Comparison of ENCODE assay signal across 10 cellular contexts in genomic region chr12:116879509-116880212, GRCh38.
DNase-seq lines count a peak whose midpoint lies in the region; ATAC-seq, FAIRE-seq and TF ChIP-seq lines count a peak whose summit lies in the region.
"Had no signal": no experiment of that assay in that cellular context is flagged by ENCODE, and none has a peak within 500 bp of the region (broad histone marks: within the 10 kb centered on the region; RNA-seq: fewer than 3 reads in every experiment).

No MANE protein-coding gene starts in this region.

- H3K27me3 ChIP-seq in NT2/D1 (ENCODE audit: insufficient read depth, insufficient read length), result peaks cover 85% of the 10 kb centered on the region
- no peaks in the 10 kb centered on the region for H3K27me3 ChIP-seq in endocrine pancreas (ENCODE audit: control insufficient read depth, insufficient read depth, low read length)
- peaks cover 28% of the 10 kb centered on the region for H3K27me3 ChIP-seq in rectal smooth muscle tissue (ENCODE audit: control insufficient read depth, insufficient read depth, low read length)

- H3K4me1 ChIP-seq in NT2/D1 (ENCODE audit: insufficient read depth, insufficient read length) (peaks cover 3% of the 10 kb centered on the region), endocrine pancreas (ENCODE audit: control insufficient read depth, insufficient read depth, low read length) (no peaks in the 10 kb centered on the region), rectal smooth muscle tissue (ENCODE audit: control insufficient read depth, insufficient read depth, low read length) (peaks cover 6% of the 10 kb centered on the region)

- H3K36me3 ChIP-seq in NT2/D1 (ENCODE audit: insufficient read depth, insufficient read length, low read length) (no peaks in the 10 kb centered on the region), endocrine pancreas (ENCODE audit: control insufficient read depth, insufficient read depth, low read length) (no peaks in the 10 kb centered on the region), rectal smooth muscle tissue (ENCODE audit: control insufficient read depth, insufficient read depth, low read length) (no peaks in the 10 kb centered on the region)
- H3K36me3 ChIP-seq: upper lobe of left lung had no signal

- H3K27ac ChIP-seq in rectal smooth muscle tissue (ENCODE audit: low read depth, low read length), result no peak overlapping the region
- H3K27ac ChIP-seq: upper lobe of left lung had no signal

- FAIRE-seq in D721Med (lab: Jason Lieb, UNC), result no peak

- DNase-seq in NCI-H1417 (lab: John Stamatoyannopoulos, UW), result peak in 2 of 3 experiments; percentile 49 to 53
- no peak for DNase-seq in NCI-H1417 treated with DMSO at 0.1 percent for 48 hours (lab: John Stamatoyannopoulos, UW)
- DNase-seq in NT2/D1 (ENCODE audit: low read depth, low spot score), result no peak
- DNase-seq in D721Med (ENCODE audit: insufficient read length, low spot score), result no peak
- DNase-seq: aorta had no signal

- ATAC-seq in GM18907 (IDR thresholded peaks at IDR 0.05; ENCODE audit: unreplicated experiment) (no peak), GM19467 (IDR thresholded peaks at IDR 0.05; ENCODE audit: unreplicated experiment) (no peak)

- H3K9me3 ChIP-seq in NT2/D1 (ENCODE audit: insufficient read depth, low read length) (peaks cover 1% of the 10 kb centered on the region; the same call in 1 of the 2 replicates), endocrine pancreas (ENCODE audit: control insufficient read depth, low read length) (no peaks in the 10 kb centered on the region)

- H3K9ac ChIP-seq in NT2/D1 (ENCODE audit: insufficient read length, low read depth) (peak overlapping the region; percentile 80), endocrine pancreas (ENCODE audit: control insufficient read depth, insufficient read depth, low read length) (peak overlapping the region; percentile 48), rectal smooth muscle tissue (ENCODE audit: low read length) (no peak overlapping the region)

- H3K4me3 ChIP-seq in NT2/D1 (ENCODE audit: insufficient read length, low read depth) (peak overlapping the region; percentile 55), endocrine pancreas (ENCODE audit: control insufficient read depth, insufficient read depth, low read length) (peak overlapping the region; percentile 60), rectal smooth muscle tissue (ENCODE audit: low read length) (peak overlapping the region; percentile 49)

- no peak for TF ChIP-seq CTCF in D721Med (IDR thresholded peaks at IDR 0.05; ENCODE audit: insufficient read depth, missing control alignments)

Comparison
In these comparisons a context has a peak if more than half of its experiments do, and no peak if none do; other contexts are left out.
1. DNase-seq: peak in NCI-H1417 (2 of 3); none in NCI-H1417 treated with DMSO at 0.1 percent for 48 hours (single experiment), NT2/D1 (single experiment) and D721Med (single experiment).
2. Peak in every context shown above with its lines, with median percentiles within 50 percentile points of each other: H3K4me3 ChIP-seq.